Comparison of ENCODE assay signal across 9 cellular contexts in genomic region chr15:62624541-62625399, GRCh38.
DNase-seq lines count a peak whose midpoint lies in the region; ATAC-seq and TF ChIP-seq lines count a peak whose summit lies in the region.
"Had no signal": no experiment of that assay in that cellular context is flagged by ENCODE, and none has a peak within 500 bp of the region (broad histone marks: within the 10 kb centered on the region; RNA-seq: fewer than 3 reads in every experiment).

No MANE protein-coding gene starts in this region.

- no peaks in the 10 kb centered on the region for H3K36me3 ChIP-seq in left ventricle myocardium inferior

- no peaks in the 10 kb centered on the region for H3K27me3 ChIP-seq in left ventricle myocardium inferior (ENCODE audit: low read depth)

- peaks cover 38% of the 10 kb centered on the region for H3K4me1 ChIP-seq in left ventricle myocardium inferior

- H3K27ac Mint-ChIP-seq in activated T-cell treated with anti-CD3 and anti-CD28 coated beads, Interleukin-2, amount 50 U/mL, for 72 hours, result no peak overlapping the region
- H3K27ac Mint-ChIP-seq in T-helper 17 cell, result peak overlapping the region; percentile 79
- peak overlapping the region; percentile 7 for H3K27ac Mint-ChIP-seq in type B pancreatic cell
- H3K27ac Mint-ChIP-seq: T-helper 2 cell treated with Interferon-gamma antibody and Interleukin-4, amounts not matched to agents 5 μg/mL and 100 μg/mL, for 36 hours had no signal

- TF ChIP-seq CTCF in left ventricle myocardium inferior (IDR thresholded peaks at IDR 0.05; ENCODE audit: borderline replicate concordance) (no peak), type B pancreatic cell (conservative IDR thresholded peaks at IDR 0.05) (no peak)

- peak; percentile 62 to 90 for ATAC-seq in activated T-cell treated with anti-CD3 and anti-CD28 coated beads, Interleukin-2, amount 50 U/mL, for 72 hours (replicated peaks in 1 of 2)
- ATAC-seq in T-helper 17 cell (peak; percentile 41), HG03025 (IDR thresholded peaks at IDR 0.05; ENCODE audit: low FRiP score, unreplicated experiment) (no peak)

- no peaks in the 10 kb centered on the region for H3K4me1 Mint-ChIP-seq in activated T-cell treated with anti-CD3 and anti-CD28 coated beads, Interleukin-2, amount 50 U/mL, for 72 hours (ENCODE audit: low read depth)
- H3K4me1 Mint-ChIP-seq in T-helper 17 cell (peaks cover 11% of the 10 kb centered on the region), type B pancreatic cell (ENCODE audit: unreplicated experiment) (peaks cover 35% of the 10 kb centered on the region)

- H3K36me3 Mint-ChIP-seq in activated T-cell treated with anti-CD3 and anti-CD28 coated beads, Interleukin-2, amount 50 U/mL, for 72 hours (ENCODE audit: insufficient read depth in 2 of 2), result no peaks in the 10 kb centered on the region
- H3K36me3 Mint-ChIP-seq in T-helper 17 cell (ENCODE audit: low read depth) (no peaks in the 10 kb centered on the region), type B pancreatic cell (no peaks in the 10 kb centered on the region)

- H3K27ac ChIP-seq in left ventricle myocardium inferior (replicated peaks), result peak overlapping the region; percentile 59

- no peaks in the 10 kb centered on the region for H3K9me3 Mint-ChIP-seq in activated T-cell treated with anti-CD3 and anti-CD28 coated beads, Interleukin-2, amount 50 U/mL, for 72 hours
- H3K9me3 Mint-ChIP-seq in type B pancreatic cell, result no peaks in the 10 kb centered on the region
- H3K9me3 Mint-ChIP-seq: T-helper 2 cell treated with Interferon-gamma antibody and Interleukin-4, amounts not matched to agents 5 μg/mL and 100 μg/mL, for 36 hours had no signal

- peak overlapping the region; percentile 26 for H3K4me3 ChIP-seq in left ventricle myocardium inferior

- peak in 1 of 2 donors; percentile 1 for DNase-seq in activated T-cell treated with anti-CD3 and anti-CD28 coated beads, Interleukin-2, amount 50 U/mL, for 72 hours
- DNase-seq in activated T-cell treated with anti-CD3 and anti-CD28 coated beads for 4 hours (no peak), T-helper 17 cell (no peak), left ventricle myocardium inferior (no peak), type B pancreatic cell (ENCODE audit: extremely low spot score, unreplicated experiment) (no peak), NCI-H526 (lab: John Stamatoyannopoulos, UW) (no peak), NCI-H1930 (lab: John Stamatoyannopoulos, UW) (no peak)

- peaks cover 16% of the 10 kb centered on the region for H3K27me3 Mint-ChIP-seq in activated T-cell treated with anti-CD3 and anti-CD28 coated beads, Interleukin-2, amount 50 U/mL, for 72 hours (ENCODE audit: low read depth)
- H3K27me3 Mint-ChIP-seq in T-helper 17 cell, result peaks cover 24% of the 10 kb centered on the region
- H3K27me3 Mint-ChIP-seq in type B pancreatic cell, result no peaks in the 10 kb centered on the region

- no peaks in the 10 kb centered on the region for H3K9me3 ChIP-seq in T-helper 17 cell (ENCODE audit: control insufficient read depth, low read length, poor library complexity, severe bottlenecking)
- no peaks in the 10 kb centered on the region for H3K9me3 ChIP-seq in left ventricle myocardium inferior (replicated peaks)

- intact Hi-C loops in left ventricle myocardium inferior (cut with micrococcal nuclease), result no loop called here

- H3K4me3 Mint-ChIP-seq in activated T-cell treated with anti-CD3 and anti-CD28 coated beads, Interleukin-2, amount 50 U/mL, for 72 hours, result peak overlapping the region in 1 of 2 donors; percentile 60
- peak overlapping the region; percentile 83 for H3K4me3 Mint-ChIP-seq in T-helper 17 cell
- H3K4me3 Mint-ChIP-seq in type B pancreatic cell, result peak overlapping the region; percentile 53
- H3K4me3 Mint-ChIP-seq: T-helper 2 cell treated with Interferon-gamma antibody and Interleukin-4, amounts not matched to agents 5 μg/mL and 100 μg/mL, for 36 hours had no signal
